In genomic region chr19:2726160-2726855, GRCh38 we compare ENCODE assay signal across 31 cellular contexts. TPM values are rescaled to one million over a fixed set of nuclear protein-coding genes. Genes with fewer than 3 reads are reported as not detected.
A peak's percentile ranks its signal among the peaks of the same experiment; 100 is the strongest.
DNase-seq lines count a peak whose midpoint lies in the region; ATAC-seq, FAIRE-seq and TF ChIP-seq lines count a peak whose summit lies in the region.
"Had no signal": no experiment of that assay in that cellular context is flagged by ENCODE, and none has a peak within 500 bp of the region (broad histone marks: within the 10 kb centered on the region; RNA-seq: fewer than 3 reads in every experiment).

No MANE protein-coding gene starts in this region.

- H3K36me3 ChIP-seq in right atrium auricular region (no peaks in the 10 kb centered on the region), K562 (ENCODE audit: control insufficient read depth, insufficient read depth, low read length) (peaks cover 1% of the 10 kb centered on the region; the same call in 1 of the 3 replicates), skeletal muscle satellite cell (ENCODE audit: insufficient read depth, low read length) (no peaks in the 10 kb centered on the region)
- H3K36me3 ChIP-seq: tibial artery had no signal

- no peaks in the 10 kb centered on the region for H3K79me2 ChIP-seq in K562 (ENCODE audit: control insufficient read depth, insufficient read depth, low read length)

- no peak for TF ChIP-seq RAD21 in K562 (CRISPR knock-in tag; conservative IDR thresholded peaks at IDR 0.05 in 1 of 2, IDR thresholded peaks at IDR 0.05 in 1 of 2)

- peak; percentile 21 for DNase-seq in Right ventricle myocardium superior
- DNase-seq in right atrium auricular region (ENCODE audit: low spot score), result no peak
- DNase-seq in K562 (ENCODE audit: extremely low read depth in 1 of 4, low spot score in 3 of 4), result no peak
- no peak for DNase-seq in coronary artery (ENCODE audit: low spot score)
- DNase-seq in middle frontal gyrus (ENCODE audit: extremely low spot score, low spot score), result no peak
- DNase-seq: 8988T; activated CD4-positive, alpha-beta T cell treated with anti-CD3 and anti-CD28 coated beads for 36 hours; activated T-cell treated with anti-CD3 and anti-CD28 coated beads for 4 hours; anterior cingulate cortex; CD8-positive, alpha-beta memory T cell; DMS 273 treated with DMSO at 0.1 percent for 48 hours; effector CD8-positive, alpha-beta T cell; erythroblast; head of caudate nucleus; HFFc6; Karpas-422; kidney glomerular epithelial cell; NCI-H1436 treated with DMSO at 0.1 percent for 48 hours; nucleus accumbens; stimulated activated CD4-positive, alpha-beta T cell treated with anti-CD3 and anti-CD28 coated beads, Interleukin-1b, Interleukin-23, amount 100 ng/mL, for 48 hours; stimulated activated CD8-positive, alpha-beta memory T cell treated with anti-CD3 and anti-CD28 coated beads, Interleukin-4, amount 100 ng/mL, for 48 hours; tibial artery had no signal

- no peak for TF ChIP-seq POLR2A in K562 (conservative IDR thresholded peaks at IDR 0.05)

- peaks cover 13% of the 10 kb centered on the region; the same call in 1 of the 2 replicates for H4K20me1 ChIP-seq in K562 (replicated peaks; ENCODE audit: control insufficient read depth, insufficient read depth, low read length)

- peaks cover 6% of the 10 kb centered on the region for H3K9me1 ChIP-seq in K562 (ENCODE audit: control insufficient read depth, insufficient read depth, low read length)

- H3K4me2 ChIP-seq in K562 (ENCODE audit: insufficient read depth, low read length), result no peak overlapping the region
- peak overlapping the region; percentile 15 for H3K4me2 ChIP-seq in skeletal muscle satellite cell (ENCODE audit: low read length)
- H3K4me2 ChIP-seq: smooth muscle cell had no signal

- H3K4me3 ChIP-seq in right atrium auricular region, result no peak overlapping the region
- H3K4me3 ChIP-seq in K562, result no peak overlapping the region
- H3K4me3 ChIP-seq in skeletal muscle satellite cell (ENCODE audit: low read length), result no peak overlapping the region
- no peak overlapping the region for H3K4me3 ChIP-seq in coronary artery
- H3K4me3 ChIP-seq: GM23248, lung, tibial artery had no signal

- intact Hi-C loops in Right ventricle myocardium superior (cut with DNase I) (no loop called here), K562 (cut with micrococcal nuclease) (no loop called here)

- BruUV-seq in K562 (replicated peaks; lab: Mats Ljungman, UMichigan), result no TSS peak

- no peak for FAIRE-seq in K562 (lab: Jason Lieb, UNC)
- FAIRE-seq: bronchial epithelial cell had no signal

- H3K9me3 ChIP-seq in right atrium auricular region, result no peaks in the 10 kb centered on the region
- H3K9me3 ChIP-seq in K562 (replicated peaks; ENCODE audit: control insufficient read depth, insufficient read depth, low read depth, low read length), result no peaks in the 10 kb centered on the region
- no peaks in the 10 kb centered on the region for H3K9me3 ChIP-seq in skeletal muscle satellite cell (replicated peaks; ENCODE audit: low read length)
- H3K9me3 ChIP-seq: tibial artery had no signal

- TF ChIP-seq EP300 in K562 (IDR thresholded peaks at IDR 0.05; ENCODE audit: low read length), result no peak

- peak overlapping the region in 1 of 2 experiments; percentile 24; a peak in 1 of 4 replicates for H3K9ac ChIP-seq in K562 (ENCODE audit: insufficient read depth in 1 of 2, low read depth in 2 of 2, low read length in 2 of 2)
- no peak overlapping the region for H3K9ac ChIP-seq in skeletal muscle satellite cell (ENCODE audit: low read depth, low read length)
- H3K9ac ChIP-seq: GM23248 had no signal

- no peak for ATAC-seq in Right ventricle myocardium superior (ENCODE audit: poor library complexity)
- no peak for ATAC-seq in K562
- ATAC-seq: activated CD4-positive, alpha-beta T cell treated with anti-CD3 and anti-CD28 coated beads for 36 hours; Right ventricle myocardium inferior had no signal

- TF ChIP-seq CTCF in right atrium auricular region (IDR thresholded peaks at IDR 0.05) (no peak), K562 (IDR thresholded peaks at IDR 0.05 in 2 of 3, conservative IDR thresholded peaks at IDR 0.05 in 1 of 3; ENCODE audit: insufficient read depth in 2 of 3, low read depth in 1 of 3, low read length in 3 of 3) (no peak), coronary artery (IDR thresholded peaks at IDR 0.05) (no peak)

- POLR2A ChIA-PET in K562 (lab: Yijun Ruan, JAX), result interaction anchor here (0.6 to 4.5 kb wide), 4 partner anchors 8 to 496 kb away, joined by 3 to 21 read pairs (median 6); partner anchors contain the start of gene SLC39A3

- H3K27ac ChIP-seq in right atrium auricular region (no peak overlapping the region), K562 (ENCODE audit: extremely low read depth, low read depth, low read length) (no peak overlapping the region), coronary artery (no peak overlapping the region)
- H3K27ac ChIP-seq: GM23248, tibial artery had no signal

- no peak overlapping the region for H2AFZ ChIP-seq in K562 (ENCODE audit: low read depth, low read length)
- H2AFZ ChIP-seq: GM23248 had no signal

- 51% methylated on average over 7 of the region's 15 CpGs for WGBS in K562 (ENCODE audit: insufficient coverage, low coverage, missing lambda C conversion rate)

- CTCF ChIA-PET in K562 (lab: Yijun Ruan, JAX; ENCODE audit: low intra/inter-chr PET ratio), result no interaction called here

- in situ Hi-C loops in K562 (cut with MboI), result no loop called here

- H3K4me1 ChIP-seq in right atrium auricular region (peaks cover 0 to 27% of the 10 kb centered on the region in 2 donors), K562 (replicated peaks in 1 of 2; ENCODE audit: control insufficient read depth in 2 of 2, insufficient read depth in 2 of 2, low read length in 2 of 2) (peaks cover 17 to 67% of the 10 kb centered on the region in 2 experiments), skeletal muscle satellite cell (ENCODE audit: control insufficient read depth, insufficient read depth, low read length) (peaks cover 30% of the 10 kb centered on the region)

- no peaks in the 10 kb centered on the region for H3K27me3 ChIP-seq in right atrium auricular region
- peaks cover 2 to 10% of the 10 kb centered on the region in 2 experiments; a peak in 2 of 5 replicates for H3K27me3 ChIP-seq in K562 (ENCODE audit: control insufficient read depth in 2 of 2, insufficient read depth in 2 of 2, low read length in 2 of 2)
- H3K27me3 ChIP-seq in skeletal muscle satellite cell (ENCODE audit: control insufficient read depth, insufficient read depth, low read length), result peaks cover 13% of the 10 kb centered on the region

RNA-seq across cellular contexts. Expression of gene DIRAS1, which starts 5.1 kb away (rescaled TPM):
- 216 TPM for total RNA-seq in Right ventricle myocardium superior
- 10 to 100 TPM; 36.5 to 58.0 TPM for total RNA-seq in right atrium auricular region
- 5.2 and 12.7 TPM in 2 replicates for total RNA-seq in K562 (2011; cell fraction: chromatin; rRNA removed; ENCODE audit: low replicate concordance)
- 5.7 and 6.5 TPM in 2 replicates for total RNA-seq in K562 (2011; cell fraction: nucleolus; rRNA removed)
- 4.3 and 5.3 TPM in 2 replicates for total RNA-seq in K562 (2011; cell fraction: nucleoplasm; rRNA removed)
- 2.2 and 3.3 TPM in 2 replicates for total RNA-seq in K562 (2014; rRNA removed)
- 2.3 TPM in 2 replicates for total RNA-seq in K562 (2014; rRNA removed; fragmentation: Illumina TruSeq; extraction: Trizol)
- 2.9 and 3.3 TPM in 2 replicates for total RNA-seq in K562 (2015; rRNA removed; fragmentation: Illumina TruSeq; extraction: Trizol)
- total RNA-seq in K562 (2021), result 12.0 and 12.8 TPM in 2 replicates
- polyA plus RNA-seq in K562 (2011; rRNA removed), result 7.3 and 12.0 TPM in 2 replicates
- polyA plus RNA-seq in K562 (2011; cell fraction: cytosol; rRNA removed), result 8.0 and 16.3 TPM in 2 replicates
- polyA plus RNA-seq in K562 (2011; cell fraction: nucleus; rRNA removed), result 10.3 and 10.5 TPM in 2 replicates
- polyA plus RNA-seq in K562 (2012), result 5.1 and 7.3 TPM in 2 replicates
- 3.8 and 4.9 TPM in 2 replicates for polyA plus RNA-seq in K562 (2014; fragmentation: Illumina TruSeq; extraction: Trizol)
- under 1 TPM; 0.11 to 0.18 TPM for polyA plus RNA-seq in K562 (2014; fragmentation: Nextera tagmentation; extraction: Ambion mirVana)
- polyA plus RNA-seq in K562 (2014; rRNA removed), result 4.7 and 6.0 TPM in 2 replicates
- 10.2 and 11.4 TPM in 2 replicates for polyA minus RNA-seq in K562 (2011; rRNA and poly(A)+ RNA removed)
- 8.0 and 8.7 TPM in 2 replicates for polyA minus RNA-seq in K562 (2011; cell fraction: cytosol; rRNA and poly(A)+ RNA removed)
- polyA minus RNA-seq in K562 (2011; cell fraction: nucleus; rRNA and poly(A)+ RNA removed), result 1.8 and 2.6 TPM in 2 replicates
- 1.7 and 2.0 TPM in 2 replicates for total RNA-seq in skeletal muscle satellite cell (2012; rRNA removed)
- total RNA-seq: OCI-LY7 had no signal
- polyA plus RNA-seq: CD8-positive, alpha-beta memory T cell had no signal

RNA-seq across cellular contexts. Expression of gene SLC39A3, which starts 13.5 kb away (rescaled TPM):
- 20.2 TPM for total RNA-seq in Right ventricle myocardium superior
- 10 to 100 TPM; 22.9 to 38.0 TPM for total RNA-seq in right atrium auricular region
- total RNA-seq in K562 (2011; cell fraction: chromatin; rRNA removed; ENCODE audit: low replicate concordance), result 117 and 251 TPM in 2 replicates
- total RNA-seq in K562 (2011; cell fraction: nucleolus; rRNA removed), result 298 and 302 TPM in 2 replicates
- total RNA-seq in K562 (2011; cell fraction: nucleoplasm; rRNA removed), result 179 and 217 TPM in 2 replicates
- 161 and 172 TPM in 2 replicates for total RNA-seq in K562 (2014; rRNA removed)
- 58.6 and 93.5 TPM in 2 replicates for total RNA-seq in K562 (2014; rRNA removed; fragmentation: Illumina TruSeq; extraction: Trizol)
- total RNA-seq in K562 (2015; rRNA removed; fragmentation: Illumina TruSeq; extraction: Trizol), result 87.1 and 91.3 TPM in 2 replicates
- total RNA-seq in K562 (2021), result 149 and 152 TPM in 2 replicates
- polyA plus RNA-seq in K562 (2011; rRNA removed), result 127 and 145 TPM in 2 replicates
- polyA plus RNA-seq in K562 (2011; cell fraction: cytosol; rRNA removed), result 193 and 267 TPM in 2 replicates
- polyA plus RNA-seq in K562 (2011; cell fraction: nucleus; rRNA removed), result 120 and 140 TPM in 2 replicates
- polyA plus RNA-seq in K562 (2012), result 107 and 221 TPM in 2 replicates
- polyA plus RNA-seq in K562 (2014; fragmentation: Illumina TruSeq; extraction: Trizol), result 215 and 268 TPM in 2 replicates
- polyA plus RNA-seq in K562 (2014; fragmentation: Nextera tagmentation; extraction: Ambion mirVana), result 1 to 10 TPM; 2.3 to 3.6 TPM
- polyA plus RNA-seq in K562 (2014; rRNA removed), result 165 and 173 TPM in 2 replicates
- 62.5 and 83.9 TPM in 2 replicates for polyA minus RNA-seq in K562 (2011; rRNA and poly(A)+ RNA removed)
- 76.8 and 77.8 TPM in 2 replicates for polyA minus RNA-seq in K562 (2011; cell fraction: cytosol; rRNA and poly(A)+ RNA removed)
- polyA minus RNA-seq in K562 (2011; cell fraction: nucleus; rRNA and poly(A)+ RNA removed), result 36.1 and 44.7 TPM in 2 replicates
- 29.4 and 34.3 TPM in 2 replicates for total RNA-seq in skeletal muscle satellite cell (2012; rRNA removed)

RNA-seq across cellular contexts. Expression of gene GNG7, which starts 23.8 kb away (rescaled TPM):
- total RNA-seq in Right ventricle myocardium superior (35.2 TPM), right atrium auricular region (10 to 100 TPM; 18.0 to 22.8 TPM), K562 (2014; rRNA removed) (0.09 TPM in 1 of 2 replicates, not detected in the other), K562 (2014; rRNA removed; fragmentation: Illumina TruSeq; extraction: Trizol) (0.04 TPM in 1 of 2 replicates, not detected in the other), K562 (2015; rRNA removed; fragmentation: Illumina TruSeq; extraction: Trizol) (0.04 TPM in 2 replicates), K562 (2021) (0.11 and 0.20 TPM in 2 replicates)
- total RNA-seq in K562 (2011; cell fraction: chromatin; rRNA removed; ENCODE audit: low replicate concordance), result 0.09 and 0.16 TPM in 2 replicates
- total RNA-seq in K562 (2011; cell fraction: nucleolus; rRNA removed), result under 0.01 and 0.13 TPM in 2 replicates
- total RNA-seq in K562 (2011; cell fraction: nucleoplasm; rRNA removed), result 0.15 TPM in 1 of 2 replicates, not detected in the other
- polyA plus RNA-seq in K562 (2011; rRNA removed) (0.08 and 0.12 TPM in 2 replicates), K562 (2014; fragmentation: Illumina TruSeq; extraction: Trizol) (0.04 TPM in 2 replicates), K562 (2014; fragmentation: Nextera tagmentation; extraction: Ambion mirVana) (under 1 TPM in 1 of 2 experiments, not detected in 1; 0.01 TPM), K562 (2014; rRNA removed) (0.07 TPM in 1 of 2 replicates, not detected in the other)
- polyA plus RNA-seq in K562 (2011; cell fraction: cytosol; rRNA removed), result 0.15 and 0.27 TPM in 2 replicates
- polyA plus RNA-seq in K562 (2011; cell fraction: nucleus; rRNA removed), result 0.04 and 0.22 TPM in 2 replicates
- polyA plus RNA-seq in K562 (2012), result 0.10 and 0.53 TPM in 2 replicates
- 0.03 TPM in 1 of 2 replicates, not detected in the other for polyA minus RNA-seq in K562 (2011; rRNA and poly(A)+ RNA removed)
- polyA minus RNA-seq in K562 (2011; cell fraction: cytosol; rRNA and poly(A)+ RNA removed), result not detected in 2 replicates
- not detected in 2 replicates for polyA minus RNA-seq in K562 (2011; cell fraction: nucleus; rRNA and poly(A)+ RNA removed)
- total RNA-seq in skeletal muscle satellite cell (2012; rRNA removed), result 0.25 TPM in 1 of 2 replicates, not detected in the other
- total RNA-seq: fibroblast of villous mesenchyme, NCI-H460 had no signal

RNA-seq across cellular contexts. Expression of gene SGTA, which starts 56.8 kb away (rescaled TPM):
- 56.6 TPM for total RNA-seq in Right ventricle myocardium superior
- 10 to 100 TPM; 52.3 to 60.9 TPM for total RNA-seq in right atrium auricular region
- 53.5 and 114 TPM in 2 replicates for total RNA-seq in K562 (2011; cell fraction: chromatin; rRNA removed; ENCODE audit: low replicate concordance)
- total RNA-seq in K562 (2011; cell fraction: nucleolus; rRNA removed), result 73.2 and 78.7 TPM in 2 replicates
- total RNA-seq in K562 (2011; cell fraction: nucleoplasm; rRNA removed), result 57.0 and 59.8 TPM in 2 replicates
- 73.2 and 106 TPM in 2 replicates for total RNA-seq in K562 (2014; rRNA removed)
- 16.2 and 18.1 TPM in 2 replicates for total RNA-seq in K562 (2014; rRNA removed; fragmentation: Illumina TruSeq; extraction: Trizol)
- 49.9 and 50.8 TPM in 2 replicates for total RNA-seq in K562 (2015; rRNA removed; fragmentation: Illumina TruSeq; extraction: Trizol)
- total RNA-seq in K562 (2021), result 106 and 110 TPM in 2 replicates
- polyA plus RNA-seq in K562 (2011; rRNA removed), result 44.5 and 67.3 TPM in 2 replicates
- polyA plus RNA-seq in K562 (2011; cell fraction: cytosol; rRNA removed), result 73.0 and 146 TPM in 2 replicates
- polyA plus RNA-seq in K562 (2011; cell fraction: nucleus; rRNA removed), result 65.8 and 104 TPM in 2 replicates
- polyA plus RNA-seq in K562 (2012), result 77.3 and 87.1 TPM in 2 replicates
- polyA plus RNA-seq in K562 (2014; fragmentation: Illumina TruSeq; extraction: Trizol), result 72.3 and 101 TPM in 2 replicates
- 1 to 10 TPM; 1.4 to 4.8 TPM for polyA plus RNA-seq in K562 (2014; fragmentation: Nextera tagmentation; extraction: Ambion mirVana)
- polyA plus RNA-seq in K562 (2014; rRNA removed), result 87.3 and 89.9 TPM in 2 replicates
- polyA minus RNA-seq in K562 (2011; rRNA and poly(A)+ RNA removed), result 10.3 and 19.1 TPM in 2 replicates
- 38.4 and 40.7 TPM in 2 replicates for polyA minus RNA-seq in K562 (2011; cell fraction: cytosol; rRNA and poly(A)+ RNA removed)
- polyA minus RNA-seq in K562 (2011; cell fraction: nucleus; rRNA and poly(A)+ RNA removed), result 17.5 and 20.0 TPM in 2 replicates
- total RNA-seq in skeletal muscle satellite cell (2012; rRNA removed), result 48.7 and 53.1 TPM in 2 replicates

RNA-seq across cellular contexts. Expression of gene THOP1, which starts 59.0 kb away (rescaled TPM):
- total RNA-seq in Right ventricle myocardium superior (52.6 TPM), right atrium auricular region (10 to 100 TPM; 33.9 to 45.8 TPM), K562 (2014; rRNA removed) (255 and 325 TPM in 2 replicates), K562 (2014; rRNA removed; fragmentation: Illumina TruSeq; extraction: Trizol) (43.6 and 58.2 TPM in 2 replicates), K562 (2015; rRNA removed; fragmentation: Illumina TruSeq; extraction: Trizol) (97.6 and 106 TPM in 2 replicates), K562 (2021) (193 and 203 TPM in 2 replicates)
- 161 and 433 TPM in 2 replicates for total RNA-seq in K562 (2011; cell fraction: chromatin; rRNA removed; ENCODE audit: low replicate concordance)
- total RNA-seq in K562 (2011; cell fraction: nucleolus; rRNA removed), result 163 and 178 TPM in 2 replicates
- 128 and 148 TPM in 2 replicates for total RNA-seq in K562 (2011; cell fraction: nucleoplasm; rRNA removed)
- polyA plus RNA-seq in K562 (2011; rRNA removed) (96.1 and 122 TPM in 2 replicates), K562 (2014; fragmentation: Illumina TruSeq; extraction: Trizol) (77.3 and 106 TPM in 2 replicates), K562 (2014; fragmentation: Nextera tagmentation; extraction: Ambion mirVana) (1 to 10 TPM; 1.3 to 2.0 TPM), K562 (2014; rRNA removed) (174 and 181 TPM in 2 replicates)
- 93.4 and 185 TPM in 2 replicates for polyA plus RNA-seq in K562 (2011; cell fraction: cytosol; rRNA removed)
- polyA plus RNA-seq in K562 (2011; cell fraction: nucleus; rRNA removed), result 299 and 377 TPM in 2 replicates
- polyA plus RNA-seq in K562 (2012), result 128 and 152 TPM in 2 replicates
- 65.6 and 91.6 TPM in 2 replicates for polyA minus RNA-seq in K562 (2011; rRNA and poly(A)+ RNA removed)
- polyA minus RNA-seq in K562 (2011; cell fraction: cytosol; rRNA and poly(A)+ RNA removed), result 90.0 and 90.6 TPM in 2 replicates
- polyA minus RNA-seq in K562 (2011; cell fraction: nucleus; rRNA and poly(A)+ RNA removed), result 35.1 and 68.2 TPM in 2 replicates
- 144 and 150 TPM in 2 replicates for total RNA-seq in skeletal muscle satellite cell (2012; rRNA removed)

Comparison
In these comparisons a context has a peak if more than half of its experiments do, and no peak if none do; other contexts are left out.
1. RNA of gene GNG7, which starts 23.8 kb away (total RNA-seq): 35.2 TPM in Right ventricle myocardium superior (single experiment) and 18.0 to 22.8 TPM in right atrium auricular region; under 0.01 to 0.20 TPM in K562; every median in the first group is over 10 times any median in the second.